Comparison of ENCODE assay signal across 12 cellular contexts in the genomic region with DNA sequence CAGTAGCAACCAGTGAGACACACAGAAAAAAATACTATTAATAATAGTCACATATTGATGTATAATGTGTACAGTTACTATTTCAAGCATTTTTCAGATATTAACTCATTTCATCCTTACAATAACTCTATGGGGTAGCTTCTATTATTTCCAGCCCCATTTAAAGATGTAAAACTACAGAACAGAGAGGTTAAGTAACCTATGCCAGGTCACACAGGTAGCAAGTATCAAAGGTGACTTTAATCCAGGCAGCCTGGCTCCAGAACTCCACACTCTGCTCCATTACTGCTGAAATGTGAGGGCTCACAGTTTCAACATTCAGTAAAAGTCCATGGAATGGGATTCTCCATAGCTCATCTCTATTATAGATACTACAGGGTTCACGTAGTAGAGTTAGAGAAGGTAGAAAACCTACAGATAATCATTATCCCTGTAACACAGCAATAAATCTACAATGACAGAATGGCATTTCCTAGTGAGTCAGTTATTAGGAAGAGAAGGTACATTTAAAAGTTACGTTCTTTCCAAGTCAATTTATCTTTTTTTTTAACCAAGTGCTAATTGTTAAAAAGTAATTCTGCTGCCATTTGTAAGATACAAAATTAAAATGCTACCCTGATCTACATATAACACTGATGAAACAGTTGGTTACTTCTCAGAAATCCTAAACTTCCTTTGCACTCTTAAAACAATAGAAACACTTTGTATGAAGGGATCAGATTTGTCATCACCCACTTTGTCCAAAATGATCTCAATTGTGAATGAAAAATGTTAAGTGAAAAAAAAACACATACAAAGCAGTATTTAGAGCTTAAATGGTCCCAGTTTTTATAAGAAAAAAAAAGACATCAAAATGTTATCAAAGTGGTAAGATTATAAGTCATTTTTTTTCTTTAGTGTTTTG. TPM values are rescaled to one million over a fixed set of nuclear protein-coding genes. Genes with fewer than 3 reads are reported as not detected.
DNase-seq lines count a peak whose midpoint lies in the region; ATAC-seq, FAIRE-seq and TF ChIP-seq lines count a peak whose summit lies in the region.
"Had no signal": no experiment of that assay in that cellular context is flagged by ENCODE, and none has a peak within 500 bp of the region (broad histone marks: within the 10 kb centered on the region; RNA-seq: fewer than 3 reads in every experiment).

No MANE protein-coding gene starts in this region.

- peak overlapping the region; percentile 83 for H3K27ac Mint-ChIP-seq in Caco-2 (ENCODE audit: unreplicated experiment)
- H3K27ac Mint-ChIP-seq in osteocyte (ENCODE audit: unreplicated experiment), result peak overlapping the region; percentile 54
- H3K27ac Mint-ChIP-seq: nephron progenitor cell had no signal

- TF ChIP-seq CTCF in Caco-2 (IDR thresholded peaks at IDR 0.05; ENCODE audit: insufficient read depth in 1 of 2, low read depth in 1 of 2, low read length in 1 of 2, severe bottlenecking in 1 of 2, unreplicated experiment in 1 of 2) (no peak), Loucy (conservative IDR thresholded peaks at IDR 0.05; ENCODE audit: low read length) (no peak), dorsolateral prefrontal cortex (IDR thresholded peaks at IDR 0.05 in 54 of 56, conservative IDR thresholded peaks at IDR 0.05 in 2 of 56; ENCODE audit: low read depth in 1 of 56, partially characterized antibody in 56 of 56) (no peak), osteocyte (IDR thresholded peaks at IDR 0.05) (no peak)

- peaks cover 22% of the 10 kb centered on the region for H3K4me1 Mint-ChIP-seq in Caco-2 (ENCODE audit: low read depth, unreplicated experiment)
- H3K4me1 Mint-ChIP-seq in osteocyte (ENCODE audit: unreplicated experiment), result peaks cover 38% of the 10 kb centered on the region

- no peaks in the 10 kb centered on the region for H3F3A ChIP-seq in Loucy (ENCODE audit: low read depth)

- H3K4me3 ChIP-seq in Caco-2 (ENCODE audit: low read depth, low read length), result no peak overlapping the region
- H3K4me3 ChIP-seq in Loucy (ENCODE audit: low read length, poor library complexity, severe bottlenecking), result no peak overlapping the region
- H3K4me3 ChIP-seq in dorsolateral prefrontal cortex, result no peak overlapping the region

- no peaks in the 10 kb centered on the region for H3K9me3 Mint-ChIP-seq in Caco-2 (ENCODE audit: unreplicated experiment)
- H3K9me3 Mint-ChIP-seq in osteocyte (ENCODE audit: unreplicated experiment), result no peaks in the 10 kb centered on the region
- H3K9me3 Mint-ChIP-seq: CD14-positive monocyte had no signal

- H3K4me1 ChIP-seq in Caco-2 (peaks cover 70% of the 10 kb centered on the region), Loucy (ENCODE audit: insufficient read depth, low read length, poor library complexity, severe bottlenecking) (peaks cover 36% of the 10 kb centered on the region)

- POLR2A ChIA-PET in Caco-2 (lab: Charles Lee), result interaction anchor here (0.7 to 0.9 kb wide), 3 partner anchors 19 kb away, joined by 3 read pairs; no protein-coding TSS in a partner anchor

- no peaks in the 10 kb centered on the region for H3K9me2 ChIP-seq in Loucy (replicated peaks; ENCODE audit: low read depth, low read length)

- CTCF ChIA-PET in Caco-2 (lab: Charles Lee), result interaction anchor here (0.7 to 1.4 kb wide), 9 partner anchors 10 to 214 kb away, joined by 3 to 5 read pairs (median 3); a partner anchor contains a TSS

- no peaks in the 10 kb centered on the region for H3K27me3 ChIP-seq in Caco-2 (replicated peaks; ENCODE audit: control insufficient read depth, insufficient read depth, low read length)
- no peaks in the 10 kb centered on the region for H3K27me3 ChIP-seq in Loucy (ENCODE audit: insufficient read depth, low read length, poor library complexity, severe bottlenecking)
- no peaks in the 10 kb centered on the region for H3K27me3 ChIP-seq in dorsolateral prefrontal cortex

- no peaks in the 10 kb centered on the region for H3K27me3 Mint-ChIP-seq in Caco-2 (ENCODE audit: insufficient read depth, unreplicated experiment)
- H3K27me3 Mint-ChIP-seq in osteocyte (ENCODE audit: unreplicated experiment), result no peaks in the 10 kb centered on the region

- DNase-seq in Caco-2, result no peak
- DNase-seq in dorsolateral prefrontal cortex, result no peak
- DNase-seq in osteocyte (ENCODE audit: extremely low spot score, unreplicated experiment), result no peak
- no peak for DNase-seq in GM19239 (ENCODE audit: insufficient read length, low spot score)
- DNase-seq: NCI-H524 treated with DMSO at 0.1 percent for 48 hours, nephron progenitor cell had no signal

- intact Hi-C loops in Caco-2 (cut with micrococcal nuclease; ENCODE audit: unreplicated experiment) (no loop called here), dorsolateral prefrontal cortex (cut with DNase I) (no loop called here)

- peak overlapping the region in 41 of 59 donors; percentile 1 to 82 (median 50) for H3K27ac ChIP-seq in dorsolateral prefrontal cortex

- H4K20me1 ChIP-seq in Loucy (ENCODE audit: insufficient read depth, low read length, poor library complexity, severe bottlenecking), result no peaks in the 10 kb centered on the region

- BruUV-seq in Caco-2 (replicated peaks; lab: Mats Ljungman, UMichigan), result no TSS peak

- FAIRE-seq in GM19239 (lab: Jason Lieb, UNC), result no peak
- FAIRE-seq: colon had no signal

- peak overlapping the region; percentile 55 for H3K4me2 ChIP-seq in Loucy (ENCODE audit: low read depth, low read length, poor library complexity, severe bottlenecking)

- no peak overlapping the region for H2AFZ ChIP-seq in Loucy (ENCODE audit: low read length)

- no peak overlapping the region for H3K9ac ChIP-seq in Loucy (ENCODE audit: low read depth, low read length, poor library complexity, severe bottlenecking)

- H3K36me3 ChIP-seq in Caco-2 (ENCODE audit: control insufficient read depth, insufficient read depth, low read length), result no peaks in the 10 kb centered on the region
- H3K36me3 ChIP-seq in Loucy (ENCODE audit: insufficient read depth, low read length), result no peaks in the 10 kb centered on the region

- no peaks in the 10 kb centered on the region for H3K9me3 ChIP-seq in Caco-2
- H3K9me3 ChIP-seq in Loucy (ENCODE audit: insufficient read depth, low read depth, low read length), result no peaks in the 10 kb centered on the region

- ATAC-seq in GM21367 (IDR thresholded peaks at IDR 0.05; ENCODE audit: unreplicated experiment), result no peak
- no peak for ATAC-seq in HG03342 (IDR thresholded peaks at IDR 0.05; ENCODE audit: unreplicated experiment)
- no peak for ATAC-seq in HG03521 (IDR thresholded peaks at IDR 0.05; ENCODE audit: unreplicated experiment)

- peak overlapping the region; percentile 56 for H3K4me3 Mint-ChIP-seq in Caco-2 (ENCODE audit: unreplicated experiment)
- H3K4me3 Mint-ChIP-seq in osteocyte (ENCODE audit: unreplicated experiment), result no peak overlapping the region
- H3K4me3 Mint-ChIP-seq: CD14-positive monocyte, nephron progenitor cell had no signal

- peaks cover 27% of the 10 kb centered on the region; the same call in 1 of the 2 replicates for H3K79me2 ChIP-seq in Loucy (ENCODE audit: insufficient read depth, low read length)

- peaks cover 5% of the 10 kb centered on the region for H3K36me3 Mint-ChIP-seq in Caco-2 (ENCODE audit: insufficient read depth, unreplicated experiment)
- no peaks in the 10 kb centered on the region for H3K36me3 Mint-ChIP-seq in osteocyte (ENCODE audit: unreplicated experiment)

RNA-seq across cellular contexts. Expression of a gene that starts 18.7 kb away (rescaled TPM):
- total RNA-seq in Caco-2 (2022) (45.3 and 48.5 TPM in 2 replicates), dorsolateral prefrontal cortex (10 to 100 TPM in 119 of 120 experiments, 1 to 10 TPM in 1; 9.3 to 58.1 (median 21.9) TPM), osteocyte (15.6 and 17.4 TPM in 2 replicates)
